In the genomic region with DNA sequence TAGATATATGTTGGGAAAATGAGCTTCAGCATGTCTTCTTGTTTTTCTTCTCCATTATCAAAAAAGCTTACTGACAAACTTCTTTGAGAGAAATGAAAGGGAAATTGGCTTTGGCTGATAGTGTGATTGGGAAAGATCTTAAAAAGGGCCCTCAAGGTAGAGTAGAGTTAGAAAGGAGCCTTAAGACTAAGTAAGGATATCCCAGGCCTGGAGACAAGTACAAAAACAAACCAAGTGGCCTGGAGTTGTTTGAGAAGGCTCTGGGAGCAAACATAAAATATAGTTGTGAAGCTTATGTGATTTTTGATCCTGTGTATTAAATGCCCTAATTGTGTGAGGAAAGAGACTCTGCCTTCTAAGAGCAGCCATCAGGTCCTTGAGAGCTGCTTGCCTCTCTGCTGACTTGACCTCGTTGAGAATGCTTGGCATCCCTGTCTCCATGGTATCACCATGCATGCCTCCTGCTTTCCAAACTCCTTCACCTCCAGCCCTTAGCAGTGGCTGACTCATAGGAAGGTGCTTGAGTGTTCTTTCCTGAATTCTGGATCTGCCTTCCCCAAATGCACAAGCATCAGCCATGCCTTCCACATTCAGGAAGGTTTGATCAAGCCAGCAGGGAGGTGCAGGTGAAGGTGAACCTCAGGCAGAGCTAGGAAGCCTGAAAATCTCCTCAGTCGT, we compare ENCODE assay signal across 11 cellular contexts.
DNase-seq lines count a peak whose midpoint lies in the region; ATAC-seq and TF ChIP-seq lines count a peak whose summit lies in the region.
"Had no signal": no experiment of that assay in that cellular context is flagged by ENCODE, and none has a peak within 500 bp of the region (broad histone marks: within the 10 kb centered on the region; RNA-seq: fewer than 3 reads in every experiment).

No MANE protein-coding gene starts in this region.

- H4K8ac ChIP-seq in trophoblast cell (ENCODE audit: low read depth, low read length), result no peak overlapping the region

- H3K27me3 Mint-ChIP-seq in Caco-2 (ENCODE audit: insufficient read depth, unreplicated experiment), result peaks cover 6% of the 10 kb centered on the region

- no peak overlapping the region for H3K4me2 ChIP-seq in trophoblast cell (ENCODE audit: low read length)

- no peak overlapping the region for H3K4ac ChIP-seq in trophoblast cell (ENCODE audit: low read depth, low read length)

- H3K9me3 Mint-ChIP-seq in Caco-2 (ENCODE audit: unreplicated experiment), result no peaks in the 10 kb centered on the region

- intact Hi-C loops in Caco-2 (cut with micrococcal nuclease; ENCODE audit: unreplicated experiment), result no loop called here

- no peaks in the 10 kb centered on the region for H3K79me1 ChIP-seq in trophoblast cell (ENCODE audit: low read length)

- H3K27ac ChIP-seq in RWPE2 (ENCODE audit: poor library complexity, severe bottlenecking) (no peak overlapping the region), trophoblast cell (ENCODE audit: low read depth, low read length) (no peak overlapping the region)

- H3K4me3 ChIP-seq in RWPE2 (ENCODE audit: severe bottlenecking) (no peak overlapping the region), fibroblast of pulmonary artery (replicated peaks; ENCODE audit: low read depth, low read length) (no peak overlapping the region), trophoblast cell (ENCODE audit: low read depth, low read length) (no peak overlapping the region), Caco-2 (ENCODE audit: low read depth, low read length) (no peak overlapping the region)

- H3K27ac Mint-ChIP-seq in Caco-2 (ENCODE audit: unreplicated experiment), result no peak overlapping the region

- CTCF ChIA-PET in Caco-2 (lab: Charles Lee), result no interaction called here

- H3K4me1 ChIP-seq in RWPE2 (ENCODE audit: insufficient read depth, poor library complexity, severe bottlenecking) (no peaks in the 10 kb centered on the region), trophoblast cell (ENCODE audit: control insufficient read depth in 1 of 2, insufficient read depth in 2 of 2, low read length in 2 of 2) (peaks cover 0 to 3% of the 10 kb centered on the region in 2 experiments), Caco-2 (no peaks in the 10 kb centered on the region)

- H2AK5ac ChIP-seq in trophoblast cell (ENCODE audit: low read length), result no peak overlapping the region

- H3K36me3 Mint-ChIP-seq in Caco-2 (ENCODE audit: insufficient read depth, unreplicated experiment), result no peaks in the 10 kb centered on the region

- TF ChIP-seq CTCF in RWPE2 (IDR thresholded peaks at IDR 0.05; ENCODE audit: poor library complexity, severe bottlenecking) (no peak), fibroblast of pulmonary artery (IDR thresholded peaks at IDR 0.05; ENCODE audit: low read length, missing control alignments) (no peak), Caco-2 (IDR thresholded peaks at IDR 0.05; ENCODE audit: insufficient read depth in 1 of 2, low read depth in 1 of 2, low read length in 1 of 2, severe bottlenecking in 1 of 2, unreplicated experiment in 1 of 2) (no peak)

- H3K4me3 Mint-ChIP-seq in Caco-2 (ENCODE audit: unreplicated experiment), result no peak overlapping the region

- no peaks in the 10 kb centered on the region for H3K79me2 ChIP-seq in trophoblast cell (ENCODE audit: control insufficient read depth, insufficient read depth, low read length, poor library complexity)

- H2BK120ac ChIP-seq in trophoblast cell (ENCODE audit: insufficient read depth, low read length, poor library complexity), result no peak overlapping the region

- no CpG with 5 or more reads among the region's 2 CpGs for WGBS in trophoblast cell (ENCODE audit: extremely low coverage, insufficient coverage, insufficient read length)

- ATAC-seq in RWPE2 (ENCODE audit: low read depth) (peak; percentile 67; the same call in 2 of the 3 replicates), left lobe of liver (no peak), GM21723 (IDR thresholded peaks at IDR 0.05; ENCODE audit: unreplicated experiment) (no peak)

- no peak overlapping the region for H4K91ac ChIP-seq in trophoblast cell (ENCODE audit: low read depth, low read length)

- H2AFZ ChIP-seq in trophoblast cell (ENCODE audit: insufficient read depth, low read length, poor library complexity), result no peak overlapping the region

- H4K12ac ChIP-seq in trophoblast cell (ENCODE audit: low read depth, low read length), result no peak overlapping the region

- H3K27me3 ChIP-seq in RWPE2 (ENCODE audit: insufficient read depth, poor library complexity, severe bottlenecking) (no peaks in the 10 kb centered on the region), trophoblast cell (ENCODE audit: insufficient read depth, low read length) (no peaks in the 10 kb centered on the region), Caco-2 (replicated peaks; ENCODE audit: control insufficient read depth, insufficient read depth, low read length) (no peaks in the 10 kb centered on the region)

- BruUV-seq in Caco-2 (replicated peaks; lab: Mats Ljungman, UMichigan), result no TSS peak

- POLR2A ChIA-PET in Caco-2 (lab: Charles Lee), result no interaction called here

- no peak overlapping the region for H2BK5ac ChIP-seq in trophoblast cell (ENCODE audit: low read depth, low read length, poor library complexity)

- H3K18ac ChIP-seq in trophoblast cell (ENCODE audit: low read length), result no peak overlapping the region

- peak; percentile 30 for DNase-seq in ELR (ENCODE audit: low read depth)
- DNase-seq in RWPE2 (ENCODE audit: low spot score), result no peak
- DNase-seq in fibroblast of pulmonary artery (ENCODE audit: low read depth), result peak; percentile 64
- peak; percentile 73 to 77 for DNase-seq in trophoblast cell
- DNase-seq in left lobe of liver (ENCODE audit: low spot score), result no peak
- no peak for DNase-seq in NCI-H2029 treated with DMSO at 0.1 percent for 48 hours (lab: John Stamatoyannopoulos, UW)
- no peak for DNase-seq in Caco-2
- DNase-seq: activated naive CD4-positive, alpha-beta T cell treated with Interleukin-2 at 50 U/mL for 16 hours; NCI-H1930; retina had no signal

- H3K14ac ChIP-seq in trophoblast cell (ENCODE audit: low read length), result no peak overlapping the region

- no peak overlapping the region for H2BK12ac ChIP-seq in trophoblast cell (ENCODE audit: low read length)

- no peaks in the 10 kb centered on the region for H3K4me1 Mint-ChIP-seq in Caco-2 (ENCODE audit: low read depth, unreplicated experiment)

- no peaks in the 10 kb centered on the region for H3K9me3 ChIP-seq in RWPE2 (ENCODE audit: severe bottlenecking)
- H3K9me3 ChIP-seq in trophoblast cell (ENCODE audit: insufficient read depth, low read depth, low read length), result no peaks in the 10 kb centered on the region
- H3K9me3 ChIP-seq in Caco-2, result no peaks in the 10 kb centered on the region

- H3K36me3 ChIP-seq in RWPE2 (ENCODE audit: low read depth) (peaks cover 41% of the 10 kb centered on the region), trophoblast cell (ENCODE audit: control insufficient read depth in 1 of 2, insufficient read depth in 2 of 2, low read length in 2 of 2) (peaks cover 8 to 35% of the 10 kb centered on the region in 2 experiments), Caco-2 (ENCODE audit: control insufficient read depth, insufficient read depth, low read length) (no peaks in the 10 kb centered on the region)

- H3K9ac ChIP-seq in trophoblast cell (ENCODE audit: low read length), result no peak overlapping the region

- H3K23ac ChIP-seq in trophoblast cell (ENCODE audit: low read length), result no peak overlapping the region

Comparison
In these comparisons a context has a peak if more than half of its experiments do, and no peak if none do; other contexts are left out.
1. DNase-seq: peak in ELR (single experiment), fibroblast of pulmonary artery (single experiment) and trophoblast cell (2 of 2); none in RWPE2 (single experiment), left lobe of liver (single experiment), NCI-H2029 treated with DMSO at 0.1 percent for 48 hours (single experiment) and Caco-2 (0 of 2).